Comparison of ENCODE assay signal across 10 cellular contexts in genomic region chr10:22648547-22648961, GRCh38.
DNase-seq lines count a peak whose midpoint lies in the region; ATAC-seq lines count a peak whose summit lies in the region.
"Had no signal": no experiment of that assay in that cellular context is flagged by ENCODE, and none has a peak within 500 bp of the region (broad histone marks: within the 10 kb centered on the region; RNA-seq: fewer than 3 reads in every experiment).

No MANE protein-coding gene starts in this region.

- H3K4me3 ChIP-seq in effector memory CD4-positive, alpha-beta T cell (ENCODE audit: insufficient read depth, low read depth, low read length, poor library complexity, severe bottlenecking): peak overlapping the region; percentile 9

- no peaks in the 10 kb centered on the region for H3K36me3 ChIP-seq in effector memory CD4-positive, alpha-beta T cell (ENCODE audit: control insufficient read depth, insufficient read depth, low read length)
- H3K36me3 ChIP-seq: heart left ventricle had no signal

- H3K9me3 Mint-ChIP-seq in activated T-cell treated with anti-CD3 and anti-CD28 coated beads, Interleukin-2, amount 50 U/mL, for 4 hours: no peaks in the 10 kb centered on the region
- H3K9me3 Mint-ChIP-seq in stimulated activated naive B cell treated with anti-CD40 and anti-IgM and Interleukin-4, amounts not matched to agents 10 μg/mL and 1 μg/mL and 100 μg/mL, for 72 hours: peaks cover 0 to 4% of the 10 kb centered on the region in 2 donors

- peaks cover 95% of the 10 kb centered on the region for H3K4me1 Mint-ChIP-seq in activated T-cell treated with anti-CD3 and anti-CD28 coated beads, Interleukin-2, amount 50 U/mL, for 4 hours (ENCODE audit: low read depth)
- H3K4me1 Mint-ChIP-seq in stimulated activated naive B cell treated with anti-CD40 and anti-IgM and Interleukin-4, amounts not matched to agents 10 μg/mL and 1 μg/mL and 100 μg/mL, for 72 hours: peaks cover 70 to 89% of the 10 kb centered on the region in 2 donors

- H3K27me3 Mint-ChIP-seq in activated T-cell treated with anti-CD3 and anti-CD28 coated beads, Interleukin-2, amount 50 U/mL, for 4 hours (ENCODE audit: low read depth): no peaks in the 10 kb centered on the region
- no peaks in the 10 kb centered on the region for H3K27me3 Mint-ChIP-seq in stimulated activated naive B cell treated with anti-CD40 and anti-IgM and Interleukin-4, amounts not matched to agents 10 μg/mL and 1 μg/mL and 100 μg/mL, for 72 hours

- no peaks in the 10 kb centered on the region for H3K27me3 ChIP-seq in effector memory CD4-positive, alpha-beta T cell (replicated peaks; ENCODE audit: control insufficient read depth, insufficient read depth, low read length, poor library complexity, severe bottlenecking)
- H3K27me3 ChIP-seq: heart left ventricle had no signal

- H3K9me3 ChIP-seq in effector memory CD4-positive, alpha-beta T cell (ENCODE audit: control insufficient read depth, low read length): no peaks in the 10 kb centered on the region
- H3K9me3 ChIP-seq: heart left ventricle had no signal

- H3K27ac ChIP-seq in effector memory CD4-positive, alpha-beta T cell (ENCODE audit: insufficient read depth, low read length, poor library complexity, severe bottlenecking): peak overlapping the region; percentile 70

- H3K4me1 ChIP-seq in effector memory CD4-positive, alpha-beta T cell (ENCODE audit: control insufficient read depth, insufficient read depth, low read length, poor library complexity, severe bottlenecking): peaks cover 97% of the 10 kb centered on the region

- H3K27ac Mint-ChIP-seq in stimulated activated naive B cell treated with anti-CD40 and anti-IgM and Interleukin-4, amounts not matched to agents 10 μg/mL and 1 μg/mL and 100 μg/mL, for 72 hours: no peak overlapping the region

- H3K4me3 Mint-ChIP-seq in activated T-cell treated with anti-CD3 and anti-CD28 coated beads, Interleukin-2, amount 50 U/mL, for 4 hours: peak overlapping the region; percentile 73
- peak overlapping the region; percentile 29 to 33 for H3K4me3 Mint-ChIP-seq in stimulated activated naive B cell treated with anti-CD40 and anti-IgM and Interleukin-4, amounts not matched to agents 10 μg/mL and 1 μg/mL and 100 μg/mL, for 72 hours

- ATAC-seq in activated T-cell treated with anti-CD3 and anti-CD28 coated beads, Interleukin-2, amount 50 U/mL, for 4 hours: peak in 1 of 2 donors; percentile 21
- ATAC-seq in HG03565 (IDR thresholded peaks at IDR 0.05; ENCODE audit: unreplicated experiment): peak; percentile 32
- peak; percentile 30 to 49 for ATAC-seq in stimulated activated naive B cell treated with anti-CD40 and anti-IgM and Interleukin-4, amounts not matched to agents 10 μg/mL and 1 μg/mL and 100 μg/mL, for 72 hours (replicated peaks)
- no peak for ATAC-seq in HG03342 (IDR thresholded peaks at IDR 0.05; ENCODE audit: unreplicated experiment)

- no peak for DNase-seq in activated T-cell treated with anti-CD3 and anti-CD28 coated beads, Interleukin-2, amount 50 U/mL, for 4 hours
- DNase-seq in activated T-cell treated with anti-CD3 and anti-CD28 coated beads, Interleukin-2, amount 50 U/mL, for 1 hour: no peak
- DNase-seq in effector memory CD4-positive, alpha-beta T cell: no peak
- DNase-seq in stimulated activated naive B cell treated with anti-CD40 and anti-IgM and Interleukin-4, amounts not matched to agents 10 μg/mL and 1 μg/mL and 100 μg/mL, for 72 hours: no peak
- DNase-seq in HPDE6-E6E7 (ENCODE audit: extremely low spot score): no peak
- DNase-seq in NCI-H1105 treated with DMSO at 0.1 percent for 48 hours (lab: John Stamatoyannopoulos, UW): no peak
- DNase-seq: DND-41, heart left ventricle had no signal

- H3K36me3 Mint-ChIP-seq in activated T-cell treated with anti-CD3 and anti-CD28 coated beads, Interleukin-2, amount 50 U/mL, for 4 hours (ENCODE audit: insufficient read depth): peaks cover 26% of the 10 kb centered on the region
- peaks cover 17 to 28% of the 10 kb centered on the region in 2 donors for H3K36me3 Mint-ChIP-seq in stimulated activated naive B cell treated with anti-CD40 and anti-IgM and Interleukin-4, amounts not matched to agents 10 μg/mL and 1 μg/mL and 100 μg/mL, for 72 hours
